In genomic region chr1:202501281-202501680, GRCh38 we compare ENCODE assay signal across 1 cellular context.
TF ChIP-seq lines count a peak whose summit lies in the region.

No MANE protein-coding gene starts in this region.

TF ChIP-seq in HCT116, 20 proteins besides CTCF, POLR2A, EP300 and RAD21 (continued from another document):
- TF ChIP-seq, protein P1, sequence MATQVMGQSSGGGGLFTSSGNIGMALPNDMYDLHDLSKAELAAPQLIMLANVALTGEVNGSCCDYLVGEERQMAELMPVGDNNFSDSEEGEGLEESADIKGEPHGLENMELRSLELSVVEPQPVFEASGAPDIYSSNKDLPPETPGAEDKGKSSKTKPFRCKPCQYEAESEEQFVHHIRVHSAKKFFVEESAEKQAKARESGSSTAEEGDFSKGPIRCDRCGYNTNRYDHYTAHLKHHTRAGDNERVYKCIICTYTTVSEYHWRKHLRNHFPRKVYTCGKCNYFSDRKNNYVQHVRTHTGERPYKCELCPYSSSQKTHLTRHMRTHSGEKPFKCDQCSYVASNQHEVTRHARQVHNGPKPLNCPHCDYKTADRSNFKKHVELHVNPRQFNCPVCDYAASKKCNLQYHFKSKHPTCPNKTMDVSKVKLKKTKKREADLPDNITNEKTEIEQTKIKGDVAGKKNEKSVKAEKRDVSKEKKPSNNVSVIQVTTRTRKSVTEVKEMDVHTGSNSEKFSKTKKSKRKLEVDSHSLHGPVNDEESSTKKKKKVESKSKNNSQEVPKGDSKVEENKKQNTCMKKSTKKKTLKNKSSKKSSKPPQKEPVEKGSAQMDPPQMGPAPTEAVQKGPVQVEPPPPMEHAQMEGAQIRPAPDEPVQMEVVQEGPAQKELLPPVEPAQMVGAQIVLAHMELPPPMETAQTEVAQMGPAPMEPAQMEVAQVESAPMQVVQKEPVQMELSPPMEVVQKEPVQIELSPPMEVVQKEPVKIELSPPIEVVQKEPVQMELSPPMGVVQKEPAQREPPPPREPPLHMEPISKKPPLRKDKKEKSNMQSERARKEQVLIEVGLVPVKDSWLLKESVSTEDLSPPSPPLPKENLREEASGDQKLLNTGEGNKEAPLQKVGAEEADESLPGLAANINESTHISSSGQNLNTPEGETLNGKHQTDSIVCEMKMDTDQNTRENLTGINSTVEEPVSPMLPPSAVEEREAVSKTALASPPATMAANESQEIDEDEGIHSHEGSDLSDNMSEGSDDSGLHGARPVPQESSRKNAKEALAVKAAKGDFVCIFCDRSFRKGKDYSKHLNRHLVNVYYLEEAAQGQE (IDR thresholded peaks at IDR 0.05; ENCODE audit: low read depth): no peak
- TF ChIP-seq EZH2phosphoT487 (IDR thresholded peaks at IDR 0.05; ENCODE audit: borderline replicate concordance): no peak
- no peak for TF ChIP-seq FOSL1 (IDR thresholded peaks at IDR 0.05; ENCODE audit: low read depth)
- no peak for TF ChIP-seq ZBTB33 (IDR thresholded peaks at IDR 0.05; ENCODE audit: extremely low read depth, insufficient replicate concordance, low read length)
- TF ChIP-seq EGR1 (IDR thresholded peaks at IDR 0.05; ENCODE audit: low read depth): no peak
- TF ChIP-seq TCF7L2 (IDR thresholded peaks at IDR 0.05; ENCODE audit: borderline replicate concordance, extremely low read depth, insufficient read depth, insufficient read length): no peak
